ENCODE assay signal across 10 cellular contexts in the genomic region with DNA sequence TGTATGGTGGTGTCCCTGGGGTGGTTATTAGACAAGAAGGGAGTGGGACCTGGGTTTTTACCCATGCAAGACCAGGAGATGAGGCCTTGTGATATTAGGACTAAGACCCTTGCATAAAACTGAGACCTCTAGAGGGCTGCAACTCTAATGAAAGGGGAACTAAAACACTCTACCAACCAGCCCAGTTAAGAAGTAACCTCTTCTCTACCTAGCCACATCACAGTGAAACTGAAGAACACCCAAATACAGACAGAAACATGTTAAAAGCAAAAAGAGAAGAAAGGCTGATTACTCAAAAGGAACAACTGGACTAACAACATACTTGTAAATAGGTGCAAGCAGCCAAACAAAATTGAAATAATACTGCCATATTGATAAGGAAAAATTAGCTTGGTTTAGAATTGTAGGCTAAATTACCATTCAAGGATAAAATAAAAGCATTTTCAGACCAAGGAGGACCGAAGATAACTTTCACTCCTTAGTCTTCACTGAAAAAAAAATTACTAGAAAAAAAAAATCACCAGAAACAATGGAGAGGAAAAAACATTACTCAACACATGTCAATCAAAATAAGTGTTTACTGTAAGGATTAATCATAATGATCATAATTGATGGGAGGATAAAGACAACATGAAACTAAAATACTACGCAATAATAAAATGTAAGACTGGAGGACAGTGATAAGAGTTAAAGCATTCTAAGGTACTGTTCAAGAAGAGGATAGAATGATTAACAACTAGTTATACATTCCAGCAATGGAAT. TPM values are rescaled to one million over a fixed set of nuclear protein-coding genes. Genes with fewer than 3 reads are reported as not detected.
DNase-seq lines count a peak whose midpoint lies in the region; ATAC-seq, FAIRE-seq and TF ChIP-seq lines count a peak whose summit lies in the region.
"Had no signal": no experiment of that assay in that cellular context is flagged by ENCODE, and none has a peak within 500 bp of the region (broad histone marks: within the 10 kb centered on the region; RNA-seq: fewer than 3 reads in every experiment).

No MANE protein-coding gene starts in this region.

- no peaks in the 10 kb centered on the region for H3K9me3 ChIP-seq in kidney (ENCODE audit: control insufficient read depth in 1 of 2, low read length in 2 of 2)

- H3K9ac ChIP-seq in kidney (ENCODE audit: low read length in 2 of 2) = no peak overlapping the region

- no peak overlapping the region for H3K4me3 ChIP-seq in kidney (ENCODE audit: low read length in 2 of 2)

- DNase-seq in kidney (no peak), NCI-H748 treated with DMSO at 0.1 percent for 48 hours (lab: John Stamatoyannopoulos, UW) (no peak), cardiac septum (ENCODE audit: low spot score) (no peak), NCI-H2107 (lab: John Stamatoyannopoulos, UW) (no peak)
- DNase-seq: activated gamma-delta T cell, NCI-H1092 had no signal

- H3K36me3 ChIP-seq in kidney (ENCODE audit: control insufficient read depth in 1 of 2, insufficient read depth in 2 of 2, low read length in 2 of 2) = peaks cover 14 to 18% of the 10 kb centered on the region in 2 donors

- no peak for TF ChIP-seq CTCF in kidney (IDR thresholded peaks at IDR 0.05; ENCODE audit: borderline replicate concordance, extremely low read depth, insufficient read depth)

- ATAC-seq in GM18907 (IDR thresholded peaks at IDR 0.05; ENCODE audit: unreplicated experiment) = peak; percentile 88
- ATAC-seq in GM21528 (IDR thresholded peaks at IDR 0.05; ENCODE audit: low FRiP score, unreplicated experiment) = peak; percentile 84
- ATAC-seq in HG03135 (IDR thresholded peaks at IDR 0.05; ENCODE audit: unreplicated experiment) = peak; percentile 71

- H3K4me1 ChIP-seq in kidney (ENCODE audit: control insufficient read depth in 1 of 2, insufficient read depth in 1 of 2, low read depth in 1 of 2, low read length in 2 of 2) = no peaks in the 10 kb centered on the region

- H3K27ac ChIP-seq in kidney (ENCODE audit: low read depth in 2 of 2, low read length in 2 of 2) = no peak overlapping the region
- H3K27ac ChIP-seq: VCaP had no signal

- intact Hi-C loops in kidney (cut with DNase I) (no loop called here), cardiac septum (cut with DNase I) (no loop called here)

- peak; percentile 11 for FAIRE-seq in kidney (lab: Jason Lieb, UNC)

RNA-seq across cellular contexts. Expression of gene ERLIN1, which starts 27.6 kb away (rescaled TPM):
- 23.7 TPM for total RNA-seq in kidney
- 9.0 TPM for polyA plus RNA-seq in kidney (ENCODE audit: insufficient read depth, low read depth, low replicate concordance)
- 7.2 TPM for total RNA-seq in cardiac septum
